Comparison of ENCODE assay signal across 28 cellular contexts in the genomic region with DNA sequence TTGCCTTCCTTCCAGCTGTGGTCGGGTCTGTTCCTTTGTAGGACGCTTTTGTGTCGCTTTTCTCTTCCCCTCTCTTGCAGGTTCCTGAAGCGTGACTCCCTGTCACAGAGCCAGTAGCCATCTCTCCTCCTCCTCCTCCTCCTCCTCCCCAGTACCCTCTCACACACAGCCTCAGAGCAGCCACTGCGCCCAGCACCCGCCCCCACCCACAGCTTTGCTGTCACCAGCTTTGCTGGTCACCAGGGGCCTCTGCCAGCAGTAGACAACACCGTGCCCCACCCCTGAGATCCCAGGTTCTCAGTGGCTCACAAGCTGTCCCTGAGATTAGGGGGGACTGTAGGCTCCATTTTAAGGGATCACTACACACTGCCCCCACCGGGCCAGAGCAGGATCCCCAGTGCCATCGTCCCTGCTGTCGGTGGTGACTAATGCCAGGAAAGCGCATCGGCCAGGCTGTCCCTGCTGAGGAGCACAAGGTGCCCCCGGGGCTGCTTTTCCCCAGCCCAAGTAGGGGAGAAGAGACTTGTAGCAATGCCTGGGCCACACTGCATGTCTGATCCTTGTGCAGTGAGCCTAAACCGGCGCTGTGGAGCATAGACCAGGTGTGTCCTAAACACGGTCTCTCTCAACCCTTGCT.
DNase-seq lines count a peak whose midpoint lies in the region; TF ChIP-seq lines count a peak whose summit lies in the region.
"Had no signal": no experiment of that assay in that cellular context is flagged by ENCODE, and none has a peak within 500 bp of the region (broad histone marks: within the 10 kb centered on the region; RNA-seq: fewer than 3 reads in every experiment).

No MANE protein-coding gene starts in this region.

- H3K4me3 Mint-ChIP-seq in activated CD4-positive, alpha-beta T cell treated with anti-CD3 and anti-CD28 coated beads, Interleukin-2, amount 10 ng/mL, durations not matched to agents 7 days and 5 days: no peak overlapping the region
- H3K4me3 Mint-ChIP-seq: activated CD8-positive, alpha-beta T cell treated with anti-CD3 and anti-CD28 coated beads, Interleukin-2, amount 10 ng/mL, durations not matched to agents 7 days and 5 days; activated T-cell treated with anti-CD3 and anti-CD28 coated beads, Interleukin-2, amount 50 U/mL, for 24 hours; IgD-negative memory B cell; natural killer cell; T-cell had no signal

- H3K9me3 Mint-ChIP-seq in activated CD4-positive, alpha-beta T cell treated with anti-CD3 and anti-CD28 coated beads, Interleukin-2, amount 10 ng/mL, durations not matched to agents 7 days and 5 days: no peaks in the 10 kb centered on the region
- H3K9me3 Mint-ChIP-seq: activated T-cell treated with anti-CD3 and anti-CD28 coated beads, Interleukin-2, amount 50 U/mL, for 24 hours; IgD-negative memory B cell; natural killer cell; T-cell had no signal

- no peaks in the 10 kb centered on the region for H3K27me3 Mint-ChIP-seq in activated CD4-positive, alpha-beta T cell treated with anti-CD3 and anti-CD28 coated beads, Interleukin-2, amount 10 ng/mL, durations not matched to agents 7 days and 5 days
- H3K27me3 Mint-ChIP-seq: activated T-cell treated with anti-CD3 and anti-CD28 coated beads, Interleukin-2, amount 50 U/mL, for 24 hours; IgD-negative memory B cell; T-cell had no signal

- no peaks in the 10 kb centered on the region for H3K27me3 ChIP-seq in WERI-Rb-1 (ENCODE audit: insufficient read depth, low read depth, severe bottlenecking)
- no peaks in the 10 kb centered on the region for H3K27me3 ChIP-seq in thyroid gland
- H3K27me3 ChIP-seq: colonic mucosa had no signal

- TF ChIP-seq POLR2A in thyroid gland (IDR thresholded peaks at IDR 0.05): no peak

- CTCF ChIA-PET in activated CD4-positive, alpha-beta T cell treated with anti-CD3 and anti-CD28 coated beads, Interleukin-2, amount 10 ng/mL, durations not matched to agents 7 days and 5 days (lab: Charles Lee): no interaction called here

- H3K4me1 Mint-ChIP-seq in activated CD4-positive, alpha-beta T cell treated with anti-CD3 and anti-CD28 coated beads, Interleukin-2, amount 10 ng/mL, durations not matched to agents 7 days and 5 days: peaks cover 1% of the 10 kb centered on the region
- H3K4me1 Mint-ChIP-seq: IgD-negative memory B cell had no signal

- H3K9me3 ChIP-seq in WERI-Rb-1 (ENCODE audit: severe bottlenecking) (no peaks in the 10 kb centered on the region), thyroid gland (no peaks in the 10 kb centered on the region)
- H3K9me3 ChIP-seq: colonic mucosa, heart right ventricle, left ventricle myocardium inferior had no signal

- H3K27ac ChIP-seq in WERI-Rb-1: peak overlapping the region; percentile 30; the same call in 1 of the 2 replicates
- H3K27ac ChIP-seq in thyroid gland: no peak overlapping the region
- H3K27ac ChIP-seq: colonic mucosa, heart right ventricle, left ventricle myocardium inferior had no signal

- WGBS in thyroid gland, 2 donors: 18 to 28% methylated on average over 9 to 12 of the region's 16 CpGs

- TF ChIP-seq CTCF in WERI-Rb-1 (IDR thresholded peaks at IDR 0.05; ENCODE audit: low read depth, low read length) (no peak; the same call in 1 of the 2 replicates), thyroid gland (IDR thresholded peaks at IDR 0.05) (no peak)

- peaks cover 6 to 19% of the 10 kb centered on the region in 2 donors for H3K4me1 ChIP-seq in thyroid gland
- H3K4me1 ChIP-seq: colonic mucosa, left ventricle myocardium inferior had no signal

- H3K4me3 ChIP-seq in WERI-Rb-1 (ENCODE audit: low read depth, low read length) (no peak overlapping the region), thyroid gland (replicated peaks in 1 of 3) (no peak overlapping the region)
- H3K4me3 ChIP-seq: colonic mucosa, heart right ventricle, left ventricle myocardium inferior had no signal

- intact Hi-C loops in thyroid gland (cut with DNase I): no loop called here

- POLR2A ChIA-PET in activated CD4-positive, alpha-beta T cell treated with anti-CD3 and anti-CD28 coated beads, Interleukin-2, amount 10 ng/mL, durations not matched to agents 7 days and 5 days (lab: Charles Lee): no interaction called here

- no peak for DNase-seq in activated CD4-positive, alpha-beta T cell treated with anti-CD3 and anti-CD28 coated beads, Interleukin-2, amount 10 ng/mL, durations not matched to agents 7 days and 5 days
- DNase-seq in activated CD4-positive, alpha-beta T cell treated with anti-CD3 and anti-CD28 coated beads for 4 hours: no peak
- DNase-seq in WERI-Rb-1: peak; percentile 58
- DNase-seq in kidney tubule cell (ENCODE audit: low spot score): peak; percentile 20
- DNase-seq in thyroid gland: peak; percentile 48
- no peak for DNase-seq in stimulated activated naive CD4-positive, alpha-beta T cell treated with Interleukin-2 at 50 U/mL for 16 hours (lab: John Stamatoyannopoulos, UW)
- DNase-seq in NCI-H2081 (lab: John Stamatoyannopoulos, UW): no peak
- no peak for DNase-seq in AML-193 (lab: John Stamatoyannopoulos, UW)
- DNase-seq: activated CD4-positive, CD25-positive, alpha-beta regulatory T cell treated with anti-CD3 and anti-CD28 coated beads, Interleukin-2, amount 50 U/mL, for 72 hours; activated CD8-positive, alpha-beta T cell treated with anti-CD3 and anti-CD28 coated beads, Interleukin-2, amount 10 ng/mL, durations not matched to agents 7 days and 5 days; activated T-cell treated with anti-CD3 and anti-CD28 coated beads, Interleukin-2, amount 50 U/mL, for 24 hours; colonic mucosa; DMS53; effector memory CD4-positive, alpha-beta T cell; foreskin fibroblast; HCEC 1CT; heart right ventricle; left ventricle myocardium inferior; natural killer cell; NCI-H1436 treated with DMSO at 0.1 percent for 48 hours; NCI-H2171; NCI-H524; NK-92 treated with Interleukin-12 subunit alpha and Interleukin-12 subunit beta, amount 100 ng/mL, for 24 hours; stimulated activated CD4-positive, alpha-beta T cell treated with anti-CD3 and anti-CD28 coated beads, Interleukin-12 subunit alpha, Interleukin-12 subunit beta, amount 100 ng/mL, for 4 hours; stimulated activated CD4-positive, alpha-beta T cell treated with anti-CD3 and anti-CD28 coated beads, Interleukin-4, amount 100 ng/mL, for 24 hours; stimulated activated naive CD4-positive, alpha-beta T cell; T-cell had no signal

- peak overlapping the region; percentile 36 for H3K27ac Mint-ChIP-seq in activated CD4-positive, alpha-beta T cell treated with anti-CD3 and anti-CD28 coated beads, Interleukin-2, amount 10 ng/mL, durations not matched to agents 7 days and 5 days
- H3K27ac Mint-ChIP-seq: activated CD8-positive, alpha-beta T cell treated with anti-CD3 and anti-CD28 coated beads, Interleukin-2, amount 10 ng/mL, durations not matched to agents 7 days and 5 days; activated T-cell treated with anti-CD3 and anti-CD28 coated beads, Interleukin-2, amount 50 U/mL, for 24 hours; natural killer cell; T-cell had no signal

- H3K36me3 ChIP-seq in WERI-Rb-1 (peaks cover 4% of the 10 kb centered on the region), thyroid gland (no peaks in the 10 kb centered on the region)
- H3K36me3 ChIP-seq: colonic mucosa, heart right ventricle, left ventricle myocardium inferior had no signal

- no peaks in the 10 kb centered on the region for H3K36me3 Mint-ChIP-seq in activated CD4-positive, alpha-beta T cell treated with anti-CD3 and anti-CD28 coated beads, Interleukin-2, amount 10 ng/mL, durations not matched to agents 7 days and 5 days (ENCODE audit: low read depth)
- H3K36me3 Mint-ChIP-seq: IgD-negative memory B cell, natural killer cell, T-cell had no signal

Comparison
In these comparisons a context has a peak if more than half of its experiments do, and no peak if none do; other contexts are left out.
1. DNase-seq: peak in WERI-Rb-1 (single experiment), kidney tubule cell (single experiment) and thyroid gland (2 of 2); none in activated CD4-positive, alpha-beta T cell treated with anti-CD3 and anti-CD28 coated beads, Interleukin-2, amount 10 ng/mL, durations not matched to agents 7 days and 5 days (single experiment), activated CD4-positive, alpha-beta T cell treated with anti-CD3 and anti-CD28 coated beads for 4 hours (0 of 2), stimulated activated naive CD4-positive, alpha-beta T cell treated with Interleukin-2 at 50 U/mL for 16 hours (single experiment), NCI-H2081 (0 of 2) and AML-193 (0 of 2).